In the genomic region with DNA sequence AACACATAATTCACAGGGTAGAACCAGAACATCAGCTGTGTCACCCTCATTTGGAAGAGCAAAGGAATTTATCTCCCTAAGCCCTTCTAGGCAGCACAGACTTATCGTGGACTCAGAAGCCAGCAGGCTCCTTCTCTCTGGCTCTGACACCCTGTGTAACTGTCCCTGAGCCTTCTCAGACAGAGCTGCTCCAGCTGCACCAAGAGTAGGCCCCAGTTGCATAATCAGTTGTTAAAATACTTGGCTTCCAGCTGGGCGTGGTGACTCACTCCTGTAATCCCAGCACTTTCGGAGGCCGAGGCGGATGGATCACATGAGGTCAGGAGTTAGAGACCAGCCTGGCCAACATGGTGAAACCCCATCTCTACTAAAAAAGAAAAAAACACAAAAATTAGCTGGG, we compare ENCODE assay signal across 1 cellular context.
TF ChIP-seq lines count a peak whose summit lies in the region.

No MANE protein-coding gene starts in this region.

TF ChIP-seq in HCT116, 20 proteins besides CTCF, POLR2A, EP300 and RAD21 (continued from another document):
- TF ChIP-seq SIN3A (IDR thresholded peaks at IDR 0.05; ENCODE audit: low read depth): no peak
- 0 out of 2 replicates have a peak, but pooled peaks have one; percentile 11 for TF ChIP-seq JUND (IDR thresholded peaks at IDR 0.05)
- no peak for TF ChIP-seq EGR1 (IDR thresholded peaks at IDR 0.05; ENCODE audit: low read depth)
- no peak for TF ChIP-seq ZNF274 (IDR thresholded peaks at IDR 0.05; ENCODE audit: low read depth, low read length)
- peak; percentile 36; the same call in 1 of the 2 replicates for TF ChIP-seq CEBPB (IDR thresholded peaks at IDR 0.05; ENCODE audit: low read depth)
- 0 out of 2 replicates have a peak, but pooled peaks have one; percentile 14 for TF ChIP-seq FOSL1 (IDR thresholded peaks at IDR 0.05; ENCODE audit: low read depth)
TF ChIP-seq in HCT116: peak in this region for 3.
